In genomic region chr9:15512204-15512603, GRCh38 we compare ENCODE assay signal across 1 cellular context.
TF ChIP-seq lines count a peak whose summit lies in the region.

No MANE protein-coding gene starts in this region.

TF ChIP-seq in GM12878, 131 proteins besides CTCF, POLR2A, EP300 and RAD21:
- TF ChIP-seq RELB (IDR thresholded peaks at IDR 0.05; ENCODE audit: low read depth) (0 out of 2 replicates have a peak, but pooled peaks have one; percentile 45), CREB1 (IDR thresholded peaks at IDR 0.05; ENCODE audit: low read depth) (no peak; the same call in 1 of the 2 replicates), BCL3 (IDR thresholded peaks at IDR 0.05; ENCODE audit: borderline replicate concordance, insufficient read depth, low read depth, low read length, poor library complexity, severe bottlenecking) (no peak), EED (IDR thresholded peaks at IDR 0.05; ENCODE audit: low read depth) (peak; percentile 45), IKZF1 (conservative IDR thresholded peaks at IDR 0.05) (peak; percentile 51; the same call in 1 of the 2 replicates), EGR1 (IDR thresholded peaks at IDR 0.05; ENCODE audit: borderline replicate concordance in 1 of 2, low read depth in 2 of 2, low read length in 2 of 2) (no peak), PKNOX1 (IDR thresholded peaks at IDR 0.05) (0 out of 2 replicates have a peak, but pooled peaks have one; percentile 14), RUNX3 (IDR thresholded peaks at IDR 0.05; ENCODE audit: low read length) (peak; percentile 30; the same call in 1 of the 2 replicates), CBX5 (IDR thresholded peaks at IDR 0.05; ENCODE audit: low read depth) (no peak), IKZF2 (IDR thresholded peaks at IDR 0.05) (peak; percentile 66 to 72; a peak in 3 of 4 replicates), POLR2AphosphoS2 (IDR thresholded peaks at IDR 0.05; ENCODE audit: low read depth, low read length) (no peak), PAX5 (IDR thresholded peaks at IDR 0.05; ENCODE audit: borderline replicate concordance, low read depth, low read length) (no peak), ATF7 (IDR thresholded peaks at IDR 0.05; ENCODE audit: low read depth) (peak; percentile 48; the same call in 1 of the 2 replicates), JUNB (IDR thresholded peaks at IDR 0.05) (peak; percentile 79), CREM (IDR thresholded peaks at IDR 0.05; ENCODE audit: low read depth) (peak; percentile 17; the same call in 1 of the 2 replicates), MTA2 (IDR thresholded peaks at IDR 0.05; ENCODE audit: low read depth) (peak; percentile 60; the same call in 1 of the 2 replicates)
- TF ChIP-seq, protein P1, sequence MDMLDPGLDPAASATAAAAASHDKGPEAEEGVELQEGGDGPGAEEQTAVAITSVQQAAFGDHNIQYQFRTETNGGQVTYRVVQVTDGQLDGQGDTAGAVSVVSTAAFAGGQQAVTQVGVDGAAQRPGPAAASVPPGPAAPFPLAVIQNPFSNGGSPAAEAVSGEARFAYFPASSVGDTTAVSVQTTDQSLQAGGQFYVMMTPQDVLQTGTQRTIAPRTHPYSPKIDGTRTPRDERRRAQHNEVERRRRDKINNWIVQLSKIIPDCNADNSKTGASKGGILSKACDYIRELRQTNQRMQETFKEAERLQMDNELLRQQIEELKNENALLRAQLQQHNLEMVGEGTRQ (IDR thresholded peaks at IDR 0.05; ENCODE audit: borderline replicate concordance, low read depth, low read length) = no peak
